Comparison of ENCODE assay signal across 25 cellular contexts in the genomic region with DNA sequence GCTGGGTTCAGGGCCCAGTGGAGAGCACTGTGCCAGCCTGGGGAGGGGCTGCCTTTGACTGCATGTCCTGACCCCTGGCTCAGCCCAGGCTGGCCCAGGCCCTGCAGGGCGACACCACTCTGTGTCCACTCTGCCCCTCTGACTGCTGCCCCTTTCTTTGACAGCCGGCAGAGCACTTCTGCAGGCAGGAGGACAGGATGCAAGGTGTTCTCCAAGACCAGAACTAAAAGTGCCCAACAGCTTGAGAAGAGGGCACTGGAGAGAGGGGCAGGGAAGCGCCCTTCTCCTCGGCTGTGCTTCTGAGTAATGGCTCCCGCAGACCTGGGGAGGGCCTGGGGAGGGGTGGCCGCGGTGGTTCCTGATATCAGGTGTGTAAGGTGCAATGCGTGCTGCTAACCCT.
"Had no signal": no experiment of that assay in that cellular context is flagged by ENCODE, and none has a peak within 500 bp of the region (broad histone marks: within the 10 kb centered on the region; RNA-seq: fewer than 3 reads in every experiment).

No MANE protein-coding gene starts in this region.

- H3K4me1 ChIP-seq: uterus had no signal

- H3K4me3 ChIP-seq: gastrocnemius medialis, left lung, thoracic aorta, uterus had no signal

- H3K9me3 ChIP-seq: gastrocnemius medialis, left lung, neutrophil, thoracic aorta, uterus had no signal

- H3K27ac ChIP-seq: brain microvascular endothelial cell, gastrocnemius medialis, left lung, thoracic aorta, uterus, WERI-Rb-1 had no signal

- ATAC-seq: activated T-helper 17 cell treated with anti-CD3 and anti-CD28 coated beads, Interleukin-2, amount 50 U/mL, for 72 hours; gastrocnemius medialis; left lung; T-helper 17 cell had no signal

- DNase-seq: activated CD4-positive, alpha-beta memory T cell treated with anti-CD3 and anti-CD28 coated beads for 36 hours; activated CD4-positive, alpha-beta T cell treated with anti-CD3 and anti-CD28 coated beads, Interleukin-2, amount 10 ng/mL, durations not matched to agents 24 days and 14 days; activated CD4-positive, CD25-positive, alpha-beta regulatory T cell treated with anti-CD3 and anti-CD28 coated beads, Interleukin-2, amount 50 U/mL, for 72 hours; activated CD8-positive, alpha-beta memory T cell treated with anti-CD3 and anti-CD28 coated beads, Interleukin-2, amount 50 U/mL, for 4 hours; activated gamma-delta T cell treated with Interleukin-2 at 50 U/mL for 16 hours; activated naive CD4-positive, alpha-beta T cell treated with anti-CD3 and anti-CD28 coated beads, Interleukin-2, amount 50 U/mL, for 16 hours; activated T-cell treated with anti-CD3 and anti-CD28 coated beads, Interleukin-2, amount 50 U/mL, for 1 hour; amniotic stem cell; brain microvascular endothelial cell; dermis blood vessel endothelial cell; effector memory CD4-positive, alpha-beta T cell; erythroblast; gastrocnemius medialis; glutamatergic neuron; mammary epithelial cell; stimulated activated naive CD4-positive, alpha-beta T cell treated with Interleukin-2 at 50 U/mL for 16 hours; T-helper 17 cell; T1000; trophoblast cell; uterus; WERI-Rb-1 had no signal

- H3K36me3 ChIP-seq: gastrocnemius medialis, uterus had no signal

- H3K27me3 ChIP-seq: brain microvascular endothelial cell, gastrocnemius medialis, left lung, neutrophil, uterus had no signal
